Comparison of ENCODE assay signal across 8 cellular contexts in the genomic region with DNA sequence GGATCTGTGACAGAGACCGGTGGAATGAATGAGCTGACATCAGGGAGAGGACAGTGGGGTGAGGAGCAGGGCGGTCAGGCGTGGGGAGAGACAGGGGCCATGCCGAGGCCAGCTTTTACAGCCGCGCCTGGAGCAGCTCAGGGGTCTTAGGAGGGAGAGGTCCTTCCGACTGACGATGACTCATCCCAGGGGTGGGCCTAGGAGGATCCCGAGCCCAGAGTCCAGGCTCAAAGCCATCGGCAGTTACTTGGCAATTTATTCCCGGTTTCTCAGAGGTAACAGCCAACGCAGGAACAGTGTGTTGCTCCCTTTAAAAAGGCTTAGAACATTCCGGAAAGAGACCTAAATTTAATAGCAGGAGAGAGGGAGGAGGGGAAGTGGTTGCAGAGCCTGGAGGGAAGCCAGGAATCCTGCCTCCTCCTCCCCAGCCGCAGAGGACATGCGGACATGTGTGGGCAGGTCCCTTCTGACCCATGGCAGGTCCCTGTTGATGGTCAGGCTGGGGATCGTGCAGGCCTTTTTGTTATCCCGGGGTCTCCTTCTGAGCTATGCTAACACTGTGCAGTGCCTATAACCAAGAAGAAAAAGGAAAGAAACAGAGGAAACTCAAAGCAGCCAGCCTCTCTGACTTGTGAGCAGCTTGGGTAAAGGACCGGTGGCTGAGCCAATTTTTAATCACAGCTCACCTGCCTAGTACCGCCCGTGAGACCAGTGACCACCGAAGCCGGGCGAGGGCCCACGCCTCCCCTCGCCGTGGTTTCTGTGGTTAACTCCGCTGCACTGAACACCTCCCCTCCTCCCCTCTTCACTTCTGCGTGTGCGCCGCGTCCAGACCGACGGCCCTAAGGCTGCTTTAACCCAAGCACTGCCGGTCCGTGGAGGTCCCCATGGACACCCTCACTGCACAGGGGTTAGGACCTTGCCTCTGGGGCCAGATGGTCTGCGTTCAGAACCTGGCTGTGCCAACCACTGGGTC.
A peak's percentile ranks its signal among the peaks of the same experiment; 100 is the strongest.
DNase-seq lines count a peak whose midpoint lies in the region; ATAC-seq lines count a peak whose summit lies in the region.

No MANE protein-coding gene starts in this region.

- H3K36me3 Mint-ChIP-seq in T-helper 17 cell (ENCODE audit: low read depth), result no peaks in the 10 kb centered on the region
- H3K36me3 Mint-ChIP-seq in stimulated activated effector memory CD8-positive, alpha-beta T cell treated with anti-CD3 and anti-CD28 coated beads, Interleukin-12 subunit alpha, Interleukin-12 subunit beta, amount 100 ng/mL, for 72 hours, result no peaks in the 10 kb centered on the region

- intact Hi-C loops in left cardiac atrium (cut with DNase I), result no loop called here

- H3K4me3 Mint-ChIP-seq in T-helper 17 cell, result peak overlapping the region; percentile 63
- H3K4me3 Mint-ChIP-seq in stimulated activated effector memory CD8-positive, alpha-beta T cell treated with anti-CD3 and anti-CD28 coated beads, Interleukin-12 subunit alpha, Interleukin-12 subunit beta, amount 100 ng/mL, for 72 hours, result no peak overlapping the region

- H3K27ac Mint-ChIP-seq in T-helper 17 cell, result no peak overlapping the region
- H3K27ac Mint-ChIP-seq in stimulated activated effector memory CD8-positive, alpha-beta T cell treated with anti-CD3 and anti-CD28 coated beads, Interleukin-12 subunit alpha, Interleukin-12 subunit beta, amount 100 ng/mL, for 72 hours, result no peak overlapping the region

- H3K9me3 ChIP-seq in T-helper 17 cell (ENCODE audit: control insufficient read depth, low read length, poor library complexity, severe bottlenecking), result no peaks in the 10 kb centered on the region

- DNase-seq in activated T-cell treated with anti-CD3 and anti-CD28 coated beads for 48 hours (ENCODE audit: low read depth), result peak; percentile 12
- no peak for DNase-seq in activated T-cell treated with anti-CD3 and anti-CD28 coated beads, Interleukin-2, amount 50 U/mL, for 1 hour
- no peak for DNase-seq in T-helper 17 cell
- peak; percentile 55 for DNase-seq in left cardiac atrium
- no peak for DNase-seq in stimulated activated effector memory CD8-positive, alpha-beta T cell treated with anti-CD3 and anti-CD28 coated beads, Interleukin-12 subunit alpha, Interleukin-12 subunit beta, amount 100 ng/mL, for 72 hours (ENCODE audit: low spot score in 2 of 2)
- DNase-seq in RKO (ENCODE audit: low spot score), result no peak

- peak; percentile 37 for ATAC-seq in HG02763 (IDR thresholded peaks at IDR 0.05; ENCODE audit: unreplicated experiment)
- peak; percentile 30 for ATAC-seq in T-helper 17 cell
- peak; percentile 64 to 76 for ATAC-seq in left cardiac atrium
- peak; percentile 33 for ATAC-seq in stimulated activated effector memory CD8-positive, alpha-beta T cell treated with anti-CD3 and anti-CD28 coated beads, Interleukin-12 subunit alpha, Interleukin-12 subunit beta, amount 100 ng/mL, for 72 hours
- ATAC-seq in HG02623 (IDR thresholded peaks at IDR 0.05; ENCODE audit: unreplicated experiment), result no peak

- H3K9me3 Mint-ChIP-seq in stimulated activated effector memory CD8-positive, alpha-beta T cell treated with anti-CD3 and anti-CD28 coated beads, Interleukin-12 subunit alpha, Interleukin-12 subunit beta, amount 100 ng/mL, for 72 hours, result peaks cover 2% of the 10 kb centered on the region

- H3K4me1 Mint-ChIP-seq in T-helper 17 cell, result peaks cover 2% of the 10 kb centered on the region
- peaks cover 6% of the 10 kb centered on the region for H3K4me1 Mint-ChIP-seq in stimulated activated effector memory CD8-positive, alpha-beta T cell treated with anti-CD3 and anti-CD28 coated beads, Interleukin-12 subunit alpha, Interleukin-12 subunit beta, amount 100 ng/mL, for 72 hours

- peaks cover 58% of the 10 kb centered on the region for H3K27me3 Mint-ChIP-seq in T-helper 17 cell

Comparison
In these comparisons a context has a peak if more than half of its experiments do, and no peak if none do; other contexts are left out.
1. DNase-seq: peak in activated T-cell treated with anti-CD3 and anti-CD28 coated beads for 48 hours (single experiment) and left cardiac atrium (single experiment); none in activated T-cell treated with anti-CD3 and anti-CD28 coated beads, Interleukin-2, amount 50 U/mL, for 1 hour (single experiment), T-helper 17 cell (0 of 3), stimulated activated effector memory CD8-positive, alpha-beta T cell treated with anti-CD3 and anti-CD28 coated beads, Interleukin-12 subunit alpha, Interleukin-12 subunit beta, amount 100 ng/mL, for 72 hours (0 of 2) and RKO (single experiment).